In genomic region chr5:116719087-116719486, GRCh38 we compare ENCODE assay signal across 10 cellular contexts.
"Had no signal": no experiment of that assay in that cellular context is flagged by ENCODE, and none has a peak within 500 bp of the region (broad histone marks: within the 10 kb centered on the region; RNA-seq: fewer than 3 reads in every experiment).

No MANE protein-coding gene starts in this region.

- H2AFZ ChIP-seq: GM23248 had no signal

- ATAC-seq: HCT116, HepG2 had no signal

- H3K4me3 ChIP-seq: GM23248, HAP-1 had no signal

- H3K4me1 ChIP-seq: HAP-1 had no signal

- H3K9ac ChIP-seq: GM23248 had no signal

- H3K4me3 Mint-ChIP-seq: HFFc6, IgD-negative memory B cell had no signal

- H3K36me3 Mint-ChIP-seq: IgD-negative memory B cell had no signal

- FAIRE-seq: HepG2 had no signal

- DNase-seq: GM23248, GOT3, H7, HFFc6, KG1 had no signal

- H3K4me1 Mint-ChIP-seq: IgD-negative memory B cell had no signal

- H3K9me3 ChIP-seq: HAP-1 had no signal

- H3K36me3 ChIP-seq: HAP-1 had no signal

- H3K27ac ChIP-seq: GM23248, HL-60 had no signal

- H3K27ac Mint-ChIP-seq: HFFc6, IgD-negative memory B cell had no signal
